ENCODE assay signal across 8 cellular contexts in genomic region chrX:18886005-18886343, GRCh38.
DNase-seq lines count a peak whose midpoint lies in the region; ATAC-seq and TF ChIP-seq lines count a peak whose summit lies in the region.

No MANE protein-coding gene starts in this region.

- H3K9ac ChIP-seq in HUES6 (ENCODE audit: low read length) = peak overlapping the region; percentile 73

- CTCF ChIA-PET in CD8-positive, alpha-beta T cell (lab: Charles Lee) = interaction anchor here (0.9 kb wide), 1 partner anchor 31 kb away, joined by 3 read pairs; no protein-coding TSS in a partner anchor

- DNase-seq in CD8-positive, alpha-beta T cell = peak in 3 of 7 experiments; percentile 10 to 53 (median 24)
- DNase-seq in osteocyte (ENCODE audit: extremely low spot score, unreplicated experiment) (no peak), 8988T (no peak), hypothalamus (lab: John Stamatoyannopoulos, UW) (no peak), NCI-H1436 (lab: John Stamatoyannopoulos, UW) (no peak)

- POLR2A ChIA-PET in CD8-positive, alpha-beta T cell (lab: Charles Lee) = interaction anchor here (0.6 to 1.2 kb wide), 2 partner anchors 9 to 1676 kb away, joined by 3 to 4 read pairs; no protein-coding TSS in a partner anchor

- H3K4me3 ChIP-seq in CD8-positive, alpha-beta T cell (ENCODE audit: low read depth, low read length) = peak overlapping the region; percentile 64
- H3K4me3 ChIP-seq in HUES6 (ENCODE audit: low read depth, low read length) = peak overlapping the region; percentile 68

- no peaks in the 10 kb centered on the region for H3K27me3 Mint-ChIP-seq in CD8-positive, alpha-beta T cell (ENCODE audit: low read depth)
- H3K27me3 Mint-ChIP-seq in dendritic cell treated with granulocyte-macrophage colony-stimulating factor and Interleukin-4, amounts not matched to agents 40 ng/mL and 50 ng/mL, for 4 days = peaks cover 10% of the 10 kb centered on the region
- no peaks in the 10 kb centered on the region for H3K27me3 Mint-ChIP-seq in osteocyte (ENCODE audit: unreplicated experiment)

- H3K36me3 Mint-ChIP-seq in CD8-positive, alpha-beta T cell = no peaks in the 10 kb centered on the region
- peaks cover 7% of the 10 kb centered on the region for H3K36me3 Mint-ChIP-seq in dendritic cell treated with granulocyte-macrophage colony-stimulating factor and Interleukin-4, amounts not matched to agents 40 ng/mL and 50 ng/mL, for 4 days (ENCODE audit: low read depth)
- no peaks in the 10 kb centered on the region for H3K36me3 Mint-ChIP-seq in osteocyte (ENCODE audit: unreplicated experiment)

- H3K4me1 ChIP-seq in CD8-positive, alpha-beta T cell (ENCODE audit: insufficient read depth, low read length) = peaks cover 27% of the 10 kb centered on the region
- peaks cover 44% of the 10 kb centered on the region for H3K4me1 ChIP-seq in HUES6 (ENCODE audit: control insufficient read depth, insufficient read depth, low read length)

- TF ChIP-seq CTCF in CD8-positive, alpha-beta T cell (IDR thresholded peaks at IDR 0.05) = no peak
- TF ChIP-seq CTCF in osteocyte (IDR thresholded peaks at IDR 0.05) = no peak

- peak overlapping the region; percentile 14 for H3K27ac ChIP-seq in CD8-positive, alpha-beta T cell (ENCODE audit: low read depth, low read length)
- no peak overlapping the region for H3K27ac ChIP-seq in HUES6 (ENCODE audit: low read depth, low read length)

- peaks cover 33% of the 10 kb centered on the region for H3K4me1 Mint-ChIP-seq in CD8-positive, alpha-beta T cell (ENCODE audit: low read depth)
- H3K4me1 Mint-ChIP-seq in dendritic cell treated with granulocyte-macrophage colony-stimulating factor and Interleukin-4, amounts not matched to agents 40 ng/mL and 50 ng/mL, for 4 days (ENCODE audit: low read depth) = peaks cover 30% of the 10 kb centered on the region
- peaks cover 25% of the 10 kb centered on the region for H3K4me1 Mint-ChIP-seq in osteocyte (ENCODE audit: unreplicated experiment)

- intact Hi-C loops in CD8-positive, alpha-beta T cell (cut with DNase I, micrococcal nuclease) = loop anchor here (2.0 to 5.0 kb wide), 5 partner anchors 96 to 494 kb away; partner anchors contain the start of genes PHKA2 (in 2 of the 2) and CDKL5 (in 1 of the 2)
- intact Hi-C loops in dendritic cell treated with granulocyte-macrophage colony-stimulating factor and Interleukin-4, amounts not matched to agents 40 ng/mL and 50 ng/mL, for 4 days (cut with micrococcal nuclease) = no loop called here

- peak; percentile 47 for ATAC-seq in CD8-positive, alpha-beta T cell
- peak; percentile 36 for ATAC-seq in GM21381 (IDR thresholded peaks at IDR 0.05; ENCODE audit: unreplicated experiment)

- no peaks in the 10 kb centered on the region for H3K9me3 ChIP-seq in CD8-positive, alpha-beta T cell (ENCODE audit: low read length)
- no peaks in the 10 kb centered on the region; the same call in 1 of the 2 replicates for H3K9me3 ChIP-seq in HUES6 (ENCODE audit: control insufficient read depth, insufficient read depth, low read depth, low read length)

- no peaks in the 10 kb centered on the region for H3K9me3 Mint-ChIP-seq in CD8-positive, alpha-beta T cell
- H3K9me3 Mint-ChIP-seq in dendritic cell treated with granulocyte-macrophage colony-stimulating factor and Interleukin-4, amounts not matched to agents 40 ng/mL and 50 ng/mL, for 4 days = no peaks in the 10 kb centered on the region
- H3K9me3 Mint-ChIP-seq in osteocyte (ENCODE audit: unreplicated experiment) = peaks cover 12% of the 10 kb centered on the region

- no peaks in the 10 kb centered on the region for H3K36me3 ChIP-seq in CD8-positive, alpha-beta T cell (ENCODE audit: insufficient read depth, low read length)
- H3K36me3 ChIP-seq in HUES6 (ENCODE audit: control insufficient read depth, insufficient read depth, low read length) = no peaks in the 10 kb centered on the region

- H3K27ac Mint-ChIP-seq in CD8-positive, alpha-beta T cell = peak overlapping the region; percentile 91
- peak overlapping the region; percentile 97 for H3K27ac Mint-ChIP-seq in dendritic cell treated with granulocyte-macrophage colony-stimulating factor and Interleukin-4, amounts not matched to agents 40 ng/mL and 50 ng/mL, for 4 days
- H3K27ac Mint-ChIP-seq in osteocyte (ENCODE audit: unreplicated experiment) = peak overlapping the region; percentile 85

- H3K27me3 ChIP-seq in CD8-positive, alpha-beta T cell (ENCODE audit: insufficient read depth, low read length) = no peaks in the 10 kb centered on the region
- H3K27me3 ChIP-seq in HUES6 (ENCODE audit: control insufficient read depth, insufficient read depth, low read length) = no peaks in the 10 kb centered on the region

- peak overlapping the region; percentile 88 for H3K4me3 Mint-ChIP-seq in CD8-positive, alpha-beta T cell
- peak overlapping the region; percentile 88 for H3K4me3 Mint-ChIP-seq in dendritic cell treated with granulocyte-macrophage colony-stimulating factor and Interleukin-4, amounts not matched to agents 40 ng/mL and 50 ng/mL, for 4 days
- peak overlapping the region; percentile 63 for H3K4me3 Mint-ChIP-seq in osteocyte (ENCODE audit: unreplicated experiment)
